ENCODE assay signal across 9 cellular contexts in genomic region chr5:141040763-141041426, GRCh38. TPM values are rescaled to one million over a fixed set of nuclear protein-coding genes. Genes with fewer than 3 reads are reported as not detected.
DNase-seq lines count a peak whose midpoint lies in the region; ATAC-seq, FAIRE-seq and TF ChIP-seq lines count a peak whose summit lies in the region.
"Had no signal": no experiment of that assay in that cellular context is flagged by ENCODE, and none has a peak within 500 bp of the region (broad histone marks: within the 10 kb centered on the region; RNA-seq: fewer than 3 reads in every experiment).

No MANE protein-coding gene starts in this region.

- ATAC-seq in HG02798 (IDR thresholded peaks at IDR 0.05; ENCODE audit: poor library complexity, unreplicated experiment) (peak; percentile 68), HG02642 (IDR thresholded peaks at IDR 0.05; ENCODE audit: poor library complexity, unreplicated experiment) (no peak)

- H3K9me3 Mint-ChIP-seq in immature natural killer cell, result peaks cover 0 to 21% (median 2%) of the 10 kb centered on the region in 6 donors

- H3K36me3 Mint-ChIP-seq in immature natural killer cell, result no peaks in the 10 kb centered on the region

- 9 to 22% (median 18%) methylated on average over 25 of the region's 25 CpGs for WGBS in small intestine, 3 donors

- no peaks in the 10 kb centered on the region for H3K4me1 ChIP-seq in small intestine (ENCODE audit: control insufficient read depth in 2 of 2, insufficient read depth in 1 of 2, low read depth in 1 of 2, low read length in 1 of 2)

- peak overlapping the region in 1 of 2 donors; percentile 11 for H3K4me3 ChIP-seq in cardiac fibroblast (replicated peaks in 1 of 2; ENCODE audit: low read depth in 2 of 2, low read length in 2 of 2)
- no peak overlapping the region for H3K4me3 ChIP-seq in small intestine (ENCODE audit: low read depth in 1 of 2, low read length in 2 of 2)

- no peaks in the 10 kb centered on the region for H3K36me3 ChIP-seq in small intestine (ENCODE audit: control insufficient read depth in 2 of 2, insufficient read depth in 2 of 2, low read length in 2 of 2)

- no peak for FAIRE-seq in small intestine (lab: Jason Lieb, UNC)

- no peak overlapping the region for H3K27ac Mint-ChIP-seq in immature natural killer cell

- peak overlapping the region in 1 of 2 donors; percentile 45 for H3K27ac ChIP-seq in small intestine (ENCODE audit: low read depth in 1 of 2, low read length in 1 of 2)

- peak; percentile 94 for DNase-seq in DMS79 (lab: John Stamatoyannopoulos, UW)
- DNase-seq in NCI-H2107 treated with DMSO at 0.1 percent for 48 hours (lab: John Stamatoyannopoulos, UW; ENCODE audit: unreplicated experiment), result peak; percentile 90
- DNase-seq in UCSD-AML1 (lab: John Stamatoyannopoulos, UW; ENCODE audit: unreplicated experiment), result peak; percentile 84
- DNase-seq in cardiac fibroblast (ENCODE audit: low read depth in 2 of 2), result peak; percentile 56 to 84
- DNase-seq in immature natural killer cell, result peak; percentile 3 to 34 (median 18)
- DNase-seq in small intestine, result peak; percentile 12

- no peak overlapping the region for H3K4me3 Mint-ChIP-seq in immature natural killer cell

- H3K27me3 Mint-ChIP-seq in immature natural killer cell (ENCODE audit: low read depth in 3 of 3), result peaks cover 0 to 8% (median 4%) of the 10 kb centered on the region in 3 donors

- H3K9me3 ChIP-seq in small intestine (ENCODE audit: control insufficient read depth, low read depth), result no peaks in the 10 kb centered on the region

- H3K4me1 Mint-ChIP-seq in immature natural killer cell, result no peaks in the 10 kb centered on the region

- TF ChIP-seq CTCF in cardiac fibroblast (IDR thresholded peaks at IDR 0.05; ENCODE audit: low read depth, low read length), result peak; percentile 52

- peaks cover 0 to 1% of the 10 kb centered on the region in 2 donors for H3K27me3 ChIP-seq in small intestine (ENCODE audit: control insufficient read depth in 2 of 2, insufficient read depth in 2 of 2, low read length in 2 of 2)

RNA-seq across cellular contexts. Expression of gene PCDHB1, which starts 10.3 kb away (rescaled TPM):
- polyA plus RNA-seq in immature natural killer cell (not detected), small intestine (under 1 TPM in 1 of 3 donors, not detected in 2; 0.04 TPM)
- polyA plus RNA-seq: esophagus had no signal

RNA-seq across cellular contexts. Expression of gene PCDHB2, which starts 53.5 kb away (rescaled TPM):
- polyA plus RNA-seq in immature natural killer cell, result not detected
- polyA plus RNA-seq in small intestine, result under 1 TPM in 2 of 3 donors, not detected in 1; 0.27 to 0.98 TPM

RNA-seq across cellular contexts. Expression of gene PCDHB3, which starts 59.4 kb away (rescaled TPM):
- polyA plus RNA-seq in immature natural killer cell, result not detected
- under 1 TPM in 1 of 3 donors, not detected in 2; 0.31 TPM for polyA plus RNA-seq in small intestine

Comparison
In these comparisons a context has a peak if more than half of its experiments do, and no peak if none do; other contexts are left out.
1. DNase-seq: peak in every context shown above with its lines; median percentile 94 in DMS79; 90 in NCI-H2107 treated with DMSO at 0.1 percent for 48 hours; 84 in UCSD-AML1; 70 in cardiac fibroblast; 18 in immature natural killer cell; 12 in small intestine.